In the genomic region with DNA sequence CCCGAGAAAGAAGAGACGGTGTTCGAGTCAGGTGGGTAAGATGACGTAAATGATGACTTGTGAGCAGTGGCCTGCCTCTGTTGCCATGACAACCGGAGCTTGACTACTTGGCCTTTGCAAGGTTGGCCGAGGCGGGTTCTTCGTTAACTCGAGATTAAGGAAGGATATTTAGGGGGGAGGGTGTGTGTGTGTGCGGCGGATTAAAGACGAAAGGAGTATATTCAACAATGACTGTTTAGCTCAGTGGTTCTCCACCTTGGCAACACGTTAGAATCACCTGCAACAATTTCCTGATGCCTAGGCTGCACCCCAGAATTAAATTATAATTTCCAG, we compare ENCODE assay signal across 8 cellular contexts. TPM values are rescaled to one million over a fixed set of nuclear protein-coding genes. Genes with fewer than 3 reads are reported as not detected.
A peak's percentile ranks its signal among the peaks of the same experiment; 100 is the strongest.
DNase-seq lines count a peak whose midpoint lies in the region; ATAC-seq and TF ChIP-seq lines count a peak whose summit lies in the region.

No MANE protein-coding gene starts in this region.

- H3K27me3 Mint-ChIP-seq in activated naive CD4-positive, alpha-beta T cell treated with anti-CD3 and anti-CD28 coated beads for 36 hours (ENCODE audit: low read depth) = no peaks in the 10 kb centered on the region

- no peak overlapping the region for H4K8ac ChIP-seq in neuronal stem cell (ENCODE audit: low read depth, low read length)

- no peak for TF ChIP-seq CTCF in A673 (conservative IDR thresholded peaks at IDR 0.05; ENCODE audit: low read depth, low read length)
- TF ChIP-seq CTCF in gastroesophageal sphincter (IDR thresholded peaks at IDR 0.05) = no peak

- H3K9ac ChIP-seq in neuronal stem cell (ENCODE audit: low read depth, low read length, poor library complexity) = no peak overlapping the region

- no peak for TF ChIP-seq POLR2A in gastroesophageal sphincter (IDR thresholded peaks at IDR 0.05)

- POLR2A ChIA-PET in A673 (lab: Charles Lee; ENCODE audit: low non-redundant PET) = interaction anchor here (0.5 kb wide), 1 partner anchor 1471 kb away, joined by 3 read pairs; no protein-coding TSS in a partner anchor

- H3K14ac ChIP-seq in neuronal stem cell (ENCODE audit: low read length) = no peak overlapping the region

- H2AK5ac ChIP-seq in neuronal stem cell (ENCODE audit: low read depth, low read length) = no peak overlapping the region

- no peaks in the 10 kb centered on the region for H3K27me3 ChIP-seq in A673 (replicated peaks; ENCODE audit: insufficient read depth, low read depth, low read length, poor library complexity)
- no peaks in the 10 kb centered on the region for H3K27me3 ChIP-seq in gastroesophageal sphincter
- H3K27me3 ChIP-seq in neuronal stem cell (ENCODE audit: control insufficient read depth in 3 of 3, insufficient read depth in 3 of 3, low read depth in 1 of 3, low read length in 3 of 3) = no peaks in the 10 kb centered on the region

- H2AFZ ChIP-seq in neuronal stem cell (ENCODE audit: low read length) = peak overlapping the region; percentile 95

- DNase-seq in A673 (ENCODE audit: low spot score) (peak; percentile 36), HT-29 (ENCODE audit: low spot score) (peak; percentile 58), RKO (ENCODE audit: low spot score) (peak; percentile 88), neuronal stem cell (ENCODE audit: low spot score) (peak; percentile 84), stromal cell of bone marrow (ENCODE audit: low read depth) (peak; percentile 68)
- peak; percentile 84 for DNase-seq in activated naive CD4-positive, alpha-beta T cell treated with anti-CD3 and anti-CD28 coated beads for 36 hours

- ATAC-seq in GM18870 (IDR thresholded peaks at IDR 0.05; ENCODE audit: unreplicated experiment) (peak; percentile 33), gastroesophageal sphincter (peak; percentile 46)

- H3K4me1 Mint-ChIP-seq in activated naive CD4-positive, alpha-beta T cell treated with anti-CD3 and anti-CD28 coated beads for 36 hours (ENCODE audit: low read depth) = peaks cover 24% of the 10 kb centered on the region

- H3K9me3 Mint-ChIP-seq in activated naive CD4-positive, alpha-beta T cell treated with anti-CD3 and anti-CD28 coated beads for 36 hours = no peaks in the 10 kb centered on the region

- peaks cover 1% of the 10 kb centered on the region for H3K36me3 Mint-ChIP-seq in activated naive CD4-positive, alpha-beta T cell treated with anti-CD3 and anti-CD28 coated beads for 36 hours (ENCODE audit: low read depth)

- H2BK15ac ChIP-seq in neuronal stem cell (ENCODE audit: low read length) = no peak overlapping the region

- TF ChIP-seq EP300 in gastroesophageal sphincter (IDR thresholded peaks at IDR 0.05) = no peak

- peak overlapping the region; percentile 58 for H3K18ac ChIP-seq in neuronal stem cell (ENCODE audit: low read length)

- intact Hi-C loops in A673 (cut with micrococcal nuclease; ENCODE audit: unreplicated experiment) = no loop called here
- intact Hi-C loops in activated naive CD4-positive, alpha-beta T cell treated with anti-CD3 and anti-CD28 coated beads for 36 hours (cut with micrococcal nuclease) = loop anchor here (1.0 to 10.0 kb wide), 5 partner anchors 65 to 326 kb away; a partner anchor contains a TSS

- CTCF ChIA-PET in A673 (lab: Charles Lee) = no interaction called here
- CTCF ChIA-PET in activated naive CD4-positive, alpha-beta T cell treated with anti-CD3 and anti-CD28 coated beads for 36 hours (lab: Charles Lee) = interaction anchor here (0.7 to 2.3 kb wide), 21 partner anchors 10 to 140 kb away, joined by 3 to 11 read pairs (median 4); no protein-coding TSS in a partner anchor

- H3K36me3 ChIP-seq in A673 (ENCODE audit: insufficient read depth, low read length, poor library complexity, severe bottlenecking) (no peaks in the 10 kb centered on the region), gastroesophageal sphincter (no peaks in the 10 kb centered on the region), neuronal stem cell (replicated peaks in 1 of 2; ENCODE audit: control insufficient read depth in 2 of 2, insufficient read depth in 2 of 2, low read length in 2 of 2) (no peaks in the 10 kb centered on the region)

- H3K4me3 Mint-ChIP-seq in activated naive CD4-positive, alpha-beta T cell treated with anti-CD3 and anti-CD28 coated beads for 36 hours = peak overlapping the region; percentile 82

- no peak overlapping the region for H4K91ac ChIP-seq in neuronal stem cell (ENCODE audit: low read depth, low read length, poor library complexity)

- H2BK12ac ChIP-seq in neuronal stem cell (ENCODE audit: low read length) = no peak overlapping the region

- H2BK5ac ChIP-seq in neuronal stem cell (ENCODE audit: low read length) = no peak overlapping the region

- H3K4me1 ChIP-seq in A673 (ENCODE audit: insufficient read depth, low read length, poor library complexity, severe bottlenecking) = no peaks in the 10 kb centered on the region
- peaks cover 0 to 22% (median 4%) of the 10 kb centered on the region in 3 donors for H3K4me1 ChIP-seq in gastroesophageal sphincter
- peaks cover 1 to 5% of the 10 kb centered on the region in 2 donors for H3K4me1 ChIP-seq in neuronal stem cell (ENCODE audit: control insufficient read depth in 2 of 2, insufficient read depth in 1 of 2, low read depth in 1 of 2, low read length in 2 of 2)

- no peak overlapping the region for H2BK120ac ChIP-seq in neuronal stem cell (ENCODE audit: low read depth, low read length)

- H3K23ac ChIP-seq in neuronal stem cell (ENCODE audit: low read depth, low read length, poor library complexity) = no peak overlapping the region

- 3 to 9% methylated on average over 10 to 11 of the region's 13 CpGs for WGBS in gastroesophageal sphincter (ENCODE audit: low coverage in 1 of 2), 2 donors
- WGBS in neuronal stem cell (ENCODE audit: extremely low coverage in 2 of 2, insufficient read length in 2 of 2, insufficient replicate concordance in 1 of 2), 2 donors = no CpG with 5 or more reads among the region's 13 CpGs

- peak overlapping the region; percentile 95 for H3K27ac Mint-ChIP-seq in activated naive CD4-positive, alpha-beta T cell treated with anti-CD3 and anti-CD28 coated beads for 36 hours

- peak overlapping the region; percentile 64 for H3K4me2 ChIP-seq in neuronal stem cell (ENCODE audit: insufficient read depth, low read length, poor library complexity, severe bottlenecking)

- peak overlapping the region; percentile 81 for H3K27ac ChIP-seq in A673 (ENCODE audit: low read depth, low read length, poor library complexity, severe bottlenecking)
- peak overlapping the region; percentile 35 to 97 (median 96) for H3K27ac ChIP-seq in gastroesophageal sphincter
- H3K27ac ChIP-seq in neuronal stem cell (replicated peaks; ENCODE audit: low read length) = peak overlapping the region; percentile 84

- H3K4ac ChIP-seq in neuronal stem cell (ENCODE audit: low read length) = no peak overlapping the region

- no peaks in the 10 kb centered on the region for H3K9me3 ChIP-seq in A673 (ENCODE audit: low read depth, low read length, poor library complexity, severe bottlenecking)
- H3K9me3 ChIP-seq in gastroesophageal sphincter = no peaks in the 10 kb centered on the region
- no peaks in the 10 kb centered on the region for H3K9me3 ChIP-seq in neuronal stem cell (replicated peaks in 1 of 2; ENCODE audit: control insufficient read depth in 2 of 2, insufficient read depth in 1 of 2, low read depth in 1 of 2, low read length in 2 of 2)

- H3K79me1 ChIP-seq in neuronal stem cell (ENCODE audit: low read depth, low read length) = peaks cover 4% of the 10 kb centered on the region

- BruUV-seq in A673 (replicated peaks; lab: Mats Ljungman, UMichigan) = no TSS peak

- H3K4me3 ChIP-seq in A673 (ENCODE audit: low read depth, low read length, poor library complexity, severe bottlenecking) (peak overlapping the region; percentile 58), gastroesophageal sphincter (peak overlapping the region; percentile 47 to 74), neuronal stem cell (ENCODE audit: low read length in 2 of 2) (peak overlapping the region; percentile 74 to 76)

RNA-seq across cellular contexts. Expression of a gene that starts 0.4 kb away (rescaled TPM):
- total RNA-seq in A673 (2021) (16.3 and 17.2 TPM in 2 replicates), gastroesophageal sphincter (10 to 100 TPM; 10.2 to 18.2 (median 13.5) TPM)
- 8.1 and 9.8 TPM in 2 replicates for total RNA-seq in HT-29 (2014; rRNA removed; shearing (Covaris generic))
- 10 to 100 TPM; 12.3 to 13.0 TPM for total RNA-seq in activated naive CD4-positive, alpha-beta T cell treated with anti-CD3 and anti-CD28 coated beads for 36 hours
- 18.0 TPM for polyA plus RNA-seq in neuronal stem cell (2013, experiment 1 of 2)
- 18.9 TPM for polyA plus RNA-seq in neuronal stem cell (2013, experiment 2 of 2)

RNA-seq across cellular contexts. Expression of a gene that starts 41.4 kb away (rescaled TPM):
- 11.4 and 11.9 TPM in 2 replicates for total RNA-seq in A673 (2021)
- 14.3 and 15.2 TPM in 2 replicates for total RNA-seq in HT-29 (2014; rRNA removed; shearing (Covaris generic))
- total RNA-seq in activated naive CD4-positive, alpha-beta T cell treated with anti-CD3 and anti-CD28 coated beads for 36 hours = 1 to 10 TPM; 3.1 to 4.0 TPM
- 1 to 10 TPM; 2.4 to 5.2 (median 3.3) TPM for total RNA-seq in gastroesophageal sphincter
- 9.5 TPM for polyA plus RNA-seq in neuronal stem cell (2013, experiment 1 of 2)
- 9.7 TPM for polyA plus RNA-seq in neuronal stem cell (2013, experiment 2 of 2)

Comparison
In these comparisons a context has a peak if more than half of its experiments do, and no peak if none do; other contexts are left out.
1. Peak in every context shown above with its lines: DNase-seq, ATAC-seq, H3K4me3 ChIP-seq and H3K27ac ChIP-seq.
2. DNase-seq: peak in every context shown above with its lines; median percentile 88 in RKO; 84 in activated naive CD4-positive, alpha-beta T cell treated with anti-CD3 and anti-CD28 coated beads for 36 hours; 84 in neuronal stem cell; 68 in stromal cell of bone marrow; 58 in HT-29; 36 in A673.